8 cellular contexts compared by ENCODE assay signal in the genomic region with DNA sequence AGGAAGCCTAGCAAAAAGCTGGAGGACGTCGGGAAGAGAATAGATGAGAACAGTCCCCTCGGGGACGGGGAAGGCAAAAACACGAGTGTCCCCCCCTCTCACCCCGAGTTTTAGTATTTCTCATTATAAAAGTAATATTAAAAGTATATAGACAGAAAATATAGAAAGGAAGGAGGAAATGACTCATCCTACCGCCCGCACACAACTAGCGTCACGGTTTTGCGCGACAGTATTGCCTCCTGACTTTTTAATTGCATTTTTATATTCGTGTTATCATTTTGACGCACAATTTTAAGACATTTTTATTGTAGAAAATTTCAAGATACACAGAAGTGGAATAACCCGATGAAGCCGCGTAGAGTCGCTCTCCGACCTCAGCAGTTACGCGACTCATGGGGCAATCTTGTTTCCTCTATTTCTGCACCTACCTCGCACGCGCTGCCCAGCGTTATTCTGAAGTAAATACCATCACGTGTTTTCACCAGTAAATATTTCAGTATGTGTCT. TPM values are rescaled to one million over a fixed set of nuclear protein-coding genes. Genes with fewer than 3 reads are reported as not detected.
DNase-seq lines count a peak whose midpoint lies in the region; ATAC-seq, FAIRE-seq and TF ChIP-seq lines count a peak whose summit lies in the region.

No MANE protein-coding gene starts in this region.

- in situ Hi-C loops in GM12878 (cut with MboI), result no loop called here

- RAD21 ChIA-PET in GM12878 (lab: Charles Lee; ENCODE audit: unreplicated experiment), result interaction anchor here (0.8 to 13.2 kb wide), 35 partner anchors 8 to 457 kb away, joined by 3 to 364 read pairs (median 8); a partner anchor contains a TSS

- H3K27me3 Mint-ChIP-seq in immature natural killer cell (ENCODE audit: low read depth in 3 of 3), result peaks cover 4 to 7% (median 6%) of the 10 kb centered on the region in 3 donors

- H3K9me3 ChIP-seq in GM12878 (replicated peaks; ENCODE audit: control insufficient read depth, insufficient read depth, low read length), result no peaks in the 10 kb centered on the region

- no peak for TF ChIP-seq EP300 in GM12878 (IDR thresholded peaks at IDR 0.05; ENCODE audit: borderline replicate concordance in 1 of 2, control insufficient read depth in 1 of 2, low read depth in 2 of 2, low read length in 2 of 2)

- H3K4me1 Mint-ChIP-seq in immature natural killer cell, result peaks cover 15 to 24% of the 10 kb centered on the region in 2 donors

- no peaks in the 10 kb centered on the region for H3K9me3 Mint-ChIP-seq in immature natural killer cell

- peak overlapping the region; percentile 66 for H3K9ac ChIP-seq in GM12878 (ENCODE audit: control insufficient read depth, insufficient read depth, low read length)

- FAIRE-seq in GM12878 (lab: Jason Lieb, UNC), result no peak

- CTCF ChIA-PET in GM12878 (lab: Yijun Ruan, JAX), result interaction anchor here (0.6 to 4.6 kb wide), 38 partner anchors 9 to 435 kb away, joined by 3 to 65 read pairs (median 6); a partner anchor contains a TSS

- intact Hi-C loops in GM12878 (cut with micrococcal nuclease; ENCODE audit: unreplicated experiment), result loop anchor here (1.0 to 5.0 kb wide), 3 partner anchors 7 to 115 kb away; a partner anchor contains a TSS

- no peaks in the 10 kb centered on the region for H3K27me3 ChIP-seq in GM12878 (replicated peaks in 1 of 2; ENCODE audit: control insufficient read depth in 2 of 2, insufficient read depth in 2 of 2, low read length in 1 of 2)

- H3K36me3 ChIP-seq in GM12878 (ENCODE audit: control insufficient read depth in 2 of 2, insufficient read depth in 2 of 2, low read length in 1 of 2), result peaks cover 12 to 16% of the 10 kb centered on the region in 2 experiments

- WGBS in GM12878 (ENCODE audit: insufficient coverage, insufficient replicate concordance, low lambda C conversion rate, missing lambda C conversion rate), result under 1% methylated on average over 26 of the region's 26 CpGs

- H3K4me1 ChIP-seq in GM12878 (ENCODE audit: control insufficient read depth, insufficient read depth, low read length), result peaks cover 40% of the 10 kb centered on the region

- H3K79me2 ChIP-seq in GM12878 (ENCODE audit: control insufficient read depth, insufficient read depth, low read length), result peaks cover 33% of the 10 kb centered on the region

- TF ChIP-seq CTCF in GM12878 (IDR thresholded peaks at IDR 0.05 in 2 of 3, conservative IDR thresholded peaks at IDR 0.05 in 1 of 3; ENCODE audit: control insufficient read depth in 2 of 3, extremely low read depth in 1 of 3, insufficient read depth in 1 of 3, low read depth in 3 of 3, low read length in 3 of 3), result peak; percentile 57 to 76 (median 64); a peak in 5 of 6 replicates

- peak overlapping the region; percentile 98 to 100 (median 100) for H3K4me3 Mint-ChIP-seq in immature natural killer cell

- peak; percentile 85 for TF ChIP-seq RAD21 in GM12878 (IDR thresholded peaks at IDR 0.05; ENCODE audit: insufficient read depth, low read depth, low read length)

- peak overlapping the region; percentile 83 for H3K27ac ChIP-seq in GM12878 (ENCODE audit: control insufficient read depth, insufficient read depth)

- peak overlapping the region; percentile 66; the same call in 1 of the 2 replicates for H3K4me3 ChIP-seq in GM12878

- TF ChIP-seq POLR2A in GM12878 (IDR thresholded peaks at IDR 0.05; ENCODE audit: low read depth, low read length), result no peak

- ATAC-seq in HG03378 (IDR thresholded peaks at IDR 0.05; ENCODE audit: unreplicated experiment), result peak; percentile 24
- peak; percentile 56 for ATAC-seq in GM12878

- H4K20me1 ChIP-seq in GM12878 (ENCODE audit: control insufficient read depth, insufficient read depth), result no peaks in the 10 kb centered on the region; the same call in 1 of the 2 replicates

- H3K36me3 Mint-ChIP-seq in immature natural killer cell, result peaks cover 0 to 2% (median 0%) of the 10 kb centered on the region in 3 donors

- H2AFZ ChIP-seq in GM12878 (ENCODE audit: control insufficient read depth, low read depth, low read length), result peak overlapping the region; percentile 66

- DNase-seq in NCI-H2227 (lab: John Stamatoyannopoulos, UW; ENCODE audit: unreplicated experiment) (peak; percentile 48), NCI-H2227 treated with DMSO at 0.1 percent for 48 hours (lab: John Stamatoyannopoulos, UW) (no peak), SKM-1 treated with dmso at 0.1 percent for 144 hours (lab: John Stamatoyannopoulos, UW; ENCODE audit: unreplicated experiment) (peak; percentile 79), GM12878 (ENCODE audit: low read depth, low spot score) (peak; percentile 71), immature natural killer cell (peak in 1 of 3 donors; percentile 72), iPS-NIHi7 (ENCODE audit: extremely low spot score) (no peak)
- DNase-seq in stimulated activated CD4-positive, alpha-beta T cell treated with anti-CD3 and anti-CD28 coated beads, Interleukin-15, amount 100 ng/mL, for 24 hours, result peak; percentile 75

- peak overlapping the region; percentile 99 to 100 (median 100) for H3K27ac Mint-ChIP-seq in immature natural killer cell

- BruUV-seq in GM12878 (replicated peaks; lab: Mats Ljungman, UMichigan), result TSS peak; percentile 98

- SMC1A ChIA-PET in GM12878 (lab: Charles Lee; ENCODE audit: uncharacterized antibody, unreplicated experiment), result interaction anchor here (0.6 to 5.2 kb wide), 32 partner anchors 8 to 1486 kb away, joined by 3 to 86 read pairs (median 5); a partner anchor contains a TSS

- peak overlapping the region; percentile 67 for H3K4me2 ChIP-seq in GM12878 (ENCODE audit: control insufficient read depth, insufficient read depth)

- POLR2A ChIA-PET in GM12878 (lab: Charles Lee), result interaction anchor here (0.5 to 2.9 kb wide), 29 partner anchors 8 to 276 kb away, joined by 3 to 30 read pairs (median 4); a partner anchor contains a TSS

RNA-seq across cellular contexts. Expression of a gene that starts 0.7 kb away (rescaled TPM):
- 89.0 and 97.1 TPM in 2 replicates for total RNA-seq in GM12878 (2013; cell fraction: nucleolus; rRNA removed)
- total RNA-seq in GM12878 (2014; rRNA removed) (55.6 and 58.3 TPM in 2 replicates), GM12878 (2014; rRNA removed; fragmentation: Illumina TruSeq; extraction: Trizol) (39.7 and 49.1 TPM in 2 replicates), GM12878 (2021) (59.6 and 60.6 TPM in 2 replicates)
- 19.4 TPM for polyA plus RNA-seq in GM12878 (2011; ENCODE audit: low read depth)
- polyA plus RNA-seq in GM12878 (2011; rRNA removed) (28.3 and 39.2 TPM in 2 replicates), GM12878 (2014; fragmentation: Illumina TruSeq; extraction: Trizol) (24.1 and 45.5 TPM in 2 replicates), GM12878 (2014; fragmentation: Nextera tagmentation; extraction: Ambion mirVana) (10 to 100 TPM; 32.9 to 43.1 TPM), GM12878 (2014; rRNA removed) (68.5 and 69.4 TPM in 2 replicates), GM12878 (2016; fragmentation: Nextera tagmentation; extraction: Ambion mirVana) (10 to 100 TPM; 77.0 to 91.6 TPM), immature natural killer cell (10 to 100 TPM; 11.2 to 27.2 (median 21.0) TPM)
- polyA plus RNA-seq in GM12878 (2011; cell fraction: cytosol; rRNA removed), result 62.0 and 77.9 TPM in 2 replicates
- polyA plus RNA-seq in GM12878 (2011; cell fraction: nucleus; rRNA removed), result 63.2 and 65.7 TPM in 2 replicates
- polyA plus RNA-seq in GM12878 (2012), result 31.7 and 40.1 TPM in 2 replicates
- polyA minus RNA-seq in GM12878 (2011; rRNA and poly(A)+ RNA removed), result 27.9 and 43.7 TPM in 2 replicates
- polyA minus RNA-seq in GM12878 (2011; cell fraction: cytosol; rRNA and poly(A)+ RNA removed), result 16.3 and 17.8 TPM in 2 replicates
- 19.6 and 37.5 TPM in 2 replicates for polyA minus RNA-seq in GM12878 (2011; cell fraction: nucleus; rRNA and poly(A)+ RNA removed)

RNA-seq across cellular contexts. Expression of a gene that starts 18.9 kb away (rescaled TPM):
- 10.9 and 13.8 TPM in 2 replicates for total RNA-seq in GM12878 (2013; cell fraction: nucleolus; rRNA removed)
- total RNA-seq in GM12878 (2014; rRNA removed) (43.9 and 44.3 TPM in 2 replicates), GM12878 (2014; rRNA removed; fragmentation: Illumina TruSeq; extraction: Trizol) (22.8 and 23.4 TPM in 2 replicates), GM12878 (2021) (40.0 and 45.6 TPM in 2 replicates)
- 30.0 TPM for polyA plus RNA-seq in GM12878 (2011; ENCODE audit: low read depth)
- polyA plus RNA-seq in GM12878 (2011; rRNA removed) (49.8 and 66.1 TPM in 2 replicates), GM12878 (2014; fragmentation: Illumina TruSeq; extraction: Trizol) (20.4 and 42.0 TPM in 2 replicates), GM12878 (2014; fragmentation: Nextera tagmentation; extraction: Ambion mirVana) (10 to 100 TPM; 94.7 to 96.2 TPM), GM12878 (2014; rRNA removed) (49.6 and 57.0 TPM in 2 replicates), GM12878 (2016; fragmentation: Nextera tagmentation; extraction: Ambion mirVana) (10 to 100 TPM; 63.3 to 69.4 TPM), immature natural killer cell (100 to 1,000 TPM; 113 to 187 (median 145) TPM)
- polyA plus RNA-seq in GM12878 (2011; cell fraction: cytosol; rRNA removed), result 94.7 and 108 TPM in 2 replicates
- 65.0 and 80.8 TPM in 2 replicates for polyA plus RNA-seq in GM12878 (2011; cell fraction: nucleus; rRNA removed)
- polyA plus RNA-seq in GM12878 (2012), result 33.3 and 39.1 TPM in 2 replicates
- polyA minus RNA-seq in GM12878 (2011; rRNA and poly(A)+ RNA removed), result 47.0 and 62.1 TPM in 2 replicates
- polyA minus RNA-seq in GM12878 (2011; cell fraction: cytosol; rRNA and poly(A)+ RNA removed), result 17.5 and 19.3 TPM in 2 replicates
- 10.2 and 17.5 TPM in 2 replicates for polyA minus RNA-seq in GM12878 (2011; cell fraction: nucleus; rRNA and poly(A)+ RNA removed)

RNA-seq across cellular contexts. Expression of a gene that starts 28.2 kb away (rescaled TPM):
- 40.8 and 41.5 TPM in 2 replicates for total RNA-seq in GM12878 (2013; cell fraction: nucleolus; rRNA removed)
- total RNA-seq in GM12878 (2014; rRNA removed), result 105 and 117 TPM in 2 replicates
- 89.6 and 101 TPM in 2 replicates for total RNA-seq in GM12878 (2014; rRNA removed; fragmentation: Illumina TruSeq; extraction: Trizol)
- 88.4 and 89.2 TPM in 2 replicates for total RNA-seq in GM12878 (2021)
- polyA plus RNA-seq in GM12878 (2011; ENCODE audit: low read depth), result 40.9 TPM
- 73.6 and 89.7 TPM in 2 replicates for polyA plus RNA-seq in GM12878 (2011; rRNA removed)
- polyA plus RNA-seq in GM12878 (2011; cell fraction: cytosol; rRNA removed), result 90.3 and 94.2 TPM in 2 replicates
- 68.9 and 73.0 TPM in 2 replicates for polyA plus RNA-seq in GM12878 (2011; cell fraction: nucleus; rRNA removed)
- 50.5 and 55.2 TPM in 2 replicates for polyA plus RNA-seq in GM12878 (2012)
- polyA plus RNA-seq in GM12878 (2014; fragmentation: Illumina TruSeq; extraction: Trizol), result 71.2 and 101 TPM in 2 replicates
- 100 to 1,000 TPM; 161 to 209 TPM for polyA plus RNA-seq in GM12878 (2014; fragmentation: Nextera tagmentation; extraction: Ambion mirVana)
- 93.2 and 108 TPM in 2 replicates for polyA plus RNA-seq in GM12878 (2014; rRNA removed)
- 100 to 1,000 TPM; 207 to 217 TPM for polyA plus RNA-seq in GM12878 (2016; fragmentation: Nextera tagmentation; extraction: Ambion mirVana)
- 44.1 and 47.2 TPM in 2 replicates for polyA minus RNA-seq in GM12878 (2011; rRNA and poly(A)+ RNA removed)
- polyA minus RNA-seq in GM12878 (2011; cell fraction: cytosol; rRNA and poly(A)+ RNA removed), result 16.8 and 20.8 TPM in 2 replicates
- polyA minus RNA-seq in GM12878 (2011; cell fraction: nucleus; rRNA and poly(A)+ RNA removed), result 26.8 and 39.8 TPM in 2 replicates
- polyA plus RNA-seq in immature natural killer cell, result 100 to 1,000 TPM; 118 to 189 (median 122) TPM

RNA-seq across cellular contexts. Expression of a gene that starts 28.5 kb away (rescaled TPM):
- total RNA-seq in GM12878 (2013; cell fraction: nucleolus; rRNA removed), result 70.6 and 92.6 TPM in 2 replicates
- total RNA-seq in GM12878 (2014; rRNA removed), result 19.6 and 20.7 TPM in 2 replicates
- 13.5 and 14.3 TPM in 2 replicates for total RNA-seq in GM12878 (2014; rRNA removed; fragmentation: Illumina TruSeq; extraction: Trizol)
- 52.1 and 57.5 TPM in 2 replicates for total RNA-seq in GM12878 (2021)
- 34.9 TPM for polyA plus RNA-seq in GM12878 (2011; ENCODE audit: low read depth)
- polyA plus RNA-seq in GM12878 (2011; rRNA removed), result 26.2 and 34.9 TPM in 2 replicates
- polyA plus RNA-seq in GM12878 (2011; cell fraction: cytosol; rRNA removed), result 25.9 and 26.0 TPM in 2 replicates
- 244 and 300 TPM in 2 replicates for polyA plus RNA-seq in GM12878 (2011; cell fraction: nucleus; rRNA removed)
- 51.0 and 62.2 TPM in 2 replicates for polyA plus RNA-seq in GM12878 (2012)
- 31.7 and 41.3 TPM in 2 replicates for polyA plus RNA-seq in GM12878 (2014; fragmentation: Illumina TruSeq; extraction: Trizol)
- polyA plus RNA-seq in GM12878 (2014; fragmentation: Nextera tagmentation; extraction: Ambion mirVana), result 1 to 10 TPM; 7.0 to 8.1 TPM
- polyA plus RNA-seq in GM12878 (2014; rRNA removed), result 36.4 and 40.2 TPM in 2 replicates
- polyA plus RNA-seq in GM12878 (2016; fragmentation: Nextera tagmentation; extraction: Ambion mirVana), result 10 to 100 TPM; 33.0 to 36.3 TPM
- 50.4 and 73.4 TPM in 2 replicates for polyA minus RNA-seq in GM12878 (2011; rRNA and poly(A)+ RNA removed)
- polyA minus RNA-seq in GM12878 (2011; cell fraction: cytosol; rRNA and poly(A)+ RNA removed), result 9.0 and 14.0 TPM in 2 replicates
- 39.3 and 49.0 TPM in 2 replicates for polyA minus RNA-seq in GM12878 (2011; cell fraction: nucleus; rRNA and poly(A)+ RNA removed)
- 10 to 100 TPM in 1 of 3 donors, 1 to 10 TPM in 2; 3.7 to 17.8 (median 3.8) TPM for polyA plus RNA-seq in immature natural killer cell

Comparison
In these comparisons a context has a peak if more than half of its experiments do, and no peak if none do; other contexts are left out.
1. DNase-seq: peak in NCI-H2227 (single experiment), SKM-1 treated with dmso at 0.1 percent for 144 hours (single experiment), GM12878 (single experiment) and stimulated activated CD4-positive, alpha-beta T cell treated with anti-CD3 and anti-CD28 coated beads, Interleukin-15, amount 100 ng/mL, for 24 hours (single experiment); none in NCI-H2227 treated with DMSO at 0.1 percent for 48 hours (single experiment) and iPS-NIHi7 (single experiment).